8 cellular contexts compared by ENCODE assay signal in genomic region chr18:79987566-79987965, GRCh38. TPM values are rescaled to one million over a fixed set of nuclear protein-coding genes. Genes with fewer than 3 reads are reported as not detected.
DNase-seq lines count a peak whose midpoint lies in the region; ATAC-seq and TF ChIP-seq lines count a peak whose summit lies in the region.

No MANE protein-coding gene starts in this region.

- no peaks in the 10 kb centered on the region for H3K9me3 ChIP-seq in thyroid gland

- H3K27me3 Mint-ChIP-seq in activated T-cell treated with anti-CD3 and anti-CD28 coated beads, Interleukin-2, amount 50 U/mL, for 4 hours (ENCODE audit: low read depth) = no peaks in the 10 kb centered on the region
- no peaks in the 10 kb centered on the region for H3K27me3 Mint-ChIP-seq in activated naive CD8-positive, alpha-beta T cell treated with anti-CD3 and anti-CD28 coated beads, Interleukin-2, amount 50 U/mL, for 24 hours

- no peak for ATAC-seq in activated T-cell treated with anti-CD3 and anti-CD28 coated beads, Interleukin-2, amount 50 U/mL, for 4 hours
- ATAC-seq in activated naive CD8-positive, alpha-beta T cell treated with anti-CD3 and anti-CD28 coated beads, Interleukin-2, amount 50 U/mL, for 24 hours = no peak

- no peak for TF ChIP-seq POLR2A in thyroid gland (IDR thresholded peaks at IDR 0.05)

- no peak for TF ChIP-seq CTCF in thyroid gland (IDR thresholded peaks at IDR 0.05)

- H3K27ac ChIP-seq in thyroid gland = peak overlapping the region in 2 of 3 donors; percentile 94 to 97

- DNase-seq in activated T-cell treated with anti-CD3 and anti-CD28 coated beads, Interleukin-2, amount 50 U/mL, for 4 hours = no peak
- no peak for DNase-seq in activated T-cell treated with anti-CD3 and anti-CD28 coated beads, Interleukin-2, amount 50 U/mL, for 1 hour
- no peak for DNase-seq in activated naive CD8-positive, alpha-beta T cell treated with anti-CD3 and anti-CD28 coated beads, Interleukin-2, amount 50 U/mL, for 24 hours
- DNase-seq in left kidney (ENCODE audit: low read depth, low spot score) (peak; percentile 22), thyroid gland (no peak), NCI-H1694 treated with DMSO at 0.1 percent for 48 hours (lab: John Stamatoyannopoulos, UW) (no peak), HT-29 (ENCODE audit: low spot score) (no peak), NCI-H2227 treated with DMSO at 0.1 percent for 48 hours (lab: John Stamatoyannopoulos, UW) (no peak)

- no peaks in the 10 kb centered on the region for H3K9me3 Mint-ChIP-seq in activated T-cell treated with anti-CD3 and anti-CD28 coated beads, Interleukin-2, amount 50 U/mL, for 4 hours
- no peaks in the 10 kb centered on the region for H3K9me3 Mint-ChIP-seq in activated naive CD8-positive, alpha-beta T cell treated with anti-CD3 and anti-CD28 coated beads, Interleukin-2, amount 50 U/mL, for 24 hours

- peak overlapping the region; percentile 96 for H3K4me3 Mint-ChIP-seq in activated T-cell treated with anti-CD3 and anti-CD28 coated beads, Interleukin-2, amount 50 U/mL, for 4 hours
- H3K4me3 Mint-ChIP-seq in activated naive CD8-positive, alpha-beta T cell treated with anti-CD3 and anti-CD28 coated beads, Interleukin-2, amount 50 U/mL, for 24 hours = peak overlapping the region; percentile 89

- H3K27ac Mint-ChIP-seq in activated naive CD8-positive, alpha-beta T cell treated with anti-CD3 and anti-CD28 coated beads, Interleukin-2, amount 50 U/mL, for 24 hours = peak overlapping the region; percentile 85

- 1 to 2% methylated on average over 6 of the region's 6 CpGs for WGBS in thyroid gland, 2 donors

- H3K4me3 ChIP-seq in thyroid gland (replicated peaks in 1 of 3) = peak overlapping the region in 2 of 3 donors; percentile 78 to 92

- intact Hi-C loops in thyroid gland (cut with DNase I) = no loop called here

- H3K27me3 ChIP-seq in thyroid gland = no peaks in the 10 kb centered on the region

- H3K4me1 Mint-ChIP-seq in activated T-cell treated with anti-CD3 and anti-CD28 coated beads, Interleukin-2, amount 50 U/mL, for 4 hours (ENCODE audit: low read depth) = peaks cover 44% of the 10 kb centered on the region
- H3K4me1 Mint-ChIP-seq in activated naive CD8-positive, alpha-beta T cell treated with anti-CD3 and anti-CD28 coated beads, Interleukin-2, amount 50 U/mL, for 24 hours = peaks cover 47% of the 10 kb centered on the region

- peaks cover 29 to 30% of the 10 kb centered on the region in 2 donors for H3K4me1 ChIP-seq in thyroid gland

- H3K36me3 Mint-ChIP-seq in activated T-cell treated with anti-CD3 and anti-CD28 coated beads, Interleukin-2, amount 50 U/mL, for 4 hours (ENCODE audit: insufficient read depth) = peaks cover 19% of the 10 kb centered on the region
- H3K36me3 Mint-ChIP-seq in activated naive CD8-positive, alpha-beta T cell treated with anti-CD3 and anti-CD28 coated beads, Interleukin-2, amount 50 U/mL, for 24 hours (ENCODE audit: low read depth) = peaks cover 36% of the 10 kb centered on the region

- H3K36me3 ChIP-seq in thyroid gland = peaks cover 0 to 4% of the 10 kb centered on the region in 2 donors

RNA-seq across cellular contexts. Expression of gene TXNL4A, which starts 0.8 kb away (rescaled TPM):
- 100 to 1,000 TPM; 211 to 261 (median 247) TPM for total RNA-seq in activated T-cell treated with anti-CD3 and anti-CD28 coated beads, Interleukin-2, amount 50 U/mL, for 4 hours
- 10 to 100 TPM; 22.9 to 37.4 (median 30.2) TPM for total RNA-seq in thyroid gland
- 63.4 and 70.8 TPM in 2 replicates for total RNA-seq in HT-29 (2014; rRNA removed; shearing (Covaris generic))

RNA-seq across cellular contexts. Expression of gene HSBP1L1, which starts 23.1 kb away (rescaled TPM):
- total RNA-seq in activated T-cell treated with anti-CD3 and anti-CD28 coated beads, Interleukin-2, amount 50 U/mL, for 4 hours = 1 to 10 TPM; 1.5 to 4.8 (median 2.2) TPM
- total RNA-seq in thyroid gland = 10 to 100 TPM; 25.7 to 51.8 (median 39.6) TPM
- total RNA-seq in HT-29 (2014; rRNA removed; shearing (Covaris generic)) = 38.3 and 43.6 TPM in 2 replicates

RNA-seq across cellular contexts. Expression of gene SLC66A2, which starts 36.1 kb away (rescaled TPM):
- total RNA-seq in activated T-cell treated with anti-CD3 and anti-CD28 coated beads, Interleukin-2, amount 50 U/mL, for 4 hours = 10 to 100 TPM; 33.7 to 38.7 (median 34.8) TPM
- 100 to 1,000 TPM in 2 of 4 donors, 10 to 100 TPM in 2; 93.5 to 193 (median 100) TPM for total RNA-seq in thyroid gland
- 37.4 and 41.9 TPM in 2 replicates for total RNA-seq in HT-29 (2014; rRNA removed; shearing (Covaris generic))

RNA-seq across cellular contexts. Expression of gene RBFA, which starts 46.7 kb away (rescaled TPM):
- total RNA-seq in activated T-cell treated with anti-CD3 and anti-CD28 coated beads, Interleukin-2, amount 50 U/mL, for 4 hours = 10 to 100 TPM; 40.0 to 52.3 (median 42.6) TPM
- total RNA-seq in thyroid gland = 10 to 100 TPM; 23.5 to 36.5 (median 35.2) TPM
- 20.2 and 36.8 TPM in 2 replicates for total RNA-seq in HT-29 (2014; rRNA removed; shearing (Covaris generic))
